ENCODE assay signal across 19 cellular contexts in genomic region chrX:49060914-49061313, GRCh38. TPM values are rescaled to one million over a fixed set of nuclear protein-coding genes. Genes with fewer than 3 reads are reported as not detected.
DNase-seq lines count a peak whose midpoint lies in the region; ATAC-seq and TF ChIP-seq lines count a peak whose summit lies in the region.
"Had no signal": no experiment of that assay in that cellular context is flagged by ENCODE, and none has a peak within 500 bp of the region (broad histone marks: within the 10 kb centered on the region; RNA-seq: fewer than 3 reads in every experiment).

No MANE protein-coding gene starts in this region.

- H3K36me3 Mint-ChIP-seq in activated naive CD4-positive, alpha-beta T cell treated with anti-CD3 and anti-CD28 coated beads for 36 hours (ENCODE audit: low read depth) = no peaks in the 10 kb centered on the region
- H3K36me3 Mint-ChIP-seq in activated naive CD4-positive, alpha-beta T cell treated with anti-CD3 and anti-CD28 coated beads, Interleukin-2, amount 50 U/mL, for 72 hours = no peaks in the 10 kb centered on the region
- H3K36me3 Mint-ChIP-seq in stimulated activated effector memory CD8-positive, alpha-beta T cell treated with anti-CD3 and anti-CD28 coated beads, Interleukin-12 subunit alpha, Interleukin-12 subunit beta, amount 100 ng/mL, for 72 hours = peaks cover 6% of the 10 kb centered on the region

- peak overlapping the region; percentile 66 for H3K4me2 ChIP-seq in hepatocyte
- H3K4me2 ChIP-seq: A549 had no signal

- TF ChIP-seq CTCF in hepatocyte (IDR thresholded peaks at IDR 0.05; ENCODE audit: poor library complexity) = no peak

- H4K20me1 ChIP-seq in hepatocyte (ENCODE audit: insufficient read depth, poor library complexity, severe bottlenecking) = no peaks in the 10 kb centered on the region

- H3K36me3 ChIP-seq in hepatocyte (replicated peaks; ENCODE audit: insufficient read depth, low read depth) = no peaks in the 10 kb centered on the region

- no peak overlapping the region for H3K4me3 ChIP-seq in hepatocyte
- H3K4me3 ChIP-seq: A549, SK-N-MC had no signal

- H3K9me3 Mint-ChIP-seq in activated naive CD4-positive, alpha-beta T cell treated with anti-CD3 and anti-CD28 coated beads for 36 hours = no peaks in the 10 kb centered on the region
- no peaks in the 10 kb centered on the region for H3K9me3 Mint-ChIP-seq in activated naive CD4-positive, alpha-beta T cell treated with anti-CD3 and anti-CD28 coated beads, Interleukin-2, amount 50 U/mL, for 72 hours
- no peaks in the 10 kb centered on the region for H3K9me3 Mint-ChIP-seq in stimulated activated effector memory CD8-positive, alpha-beta T cell treated with anti-CD3 and anti-CD28 coated beads, Interleukin-12 subunit alpha, Interleukin-12 subunit beta, amount 100 ng/mL, for 72 hours

- H3K4me1 Mint-ChIP-seq in activated naive CD4-positive, alpha-beta T cell treated with anti-CD3 and anti-CD28 coated beads for 36 hours (ENCODE audit: low read depth) = peaks cover 4% of the 10 kb centered on the region
- H3K4me1 Mint-ChIP-seq in stimulated activated effector memory CD8-positive, alpha-beta T cell treated with anti-CD3 and anti-CD28 coated beads, Interleukin-12 subunit alpha, Interleukin-12 subunit beta, amount 100 ng/mL, for 72 hours = no peaks in the 10 kb centered on the region

- WGBS in hepatocyte (ENCODE audit: low lambda C conversion rate, missing lambda C conversion rate) = 67% methylated on average over 3 of the region's 3 CpGs

- H3K27ac ChIP-seq in hepatocyte = peak overlapping the region; percentile 93
- H3K27ac ChIP-seq: A549, SK-N-MC had no signal

- no peaks in the 10 kb centered on the region for H3K27me3 Mint-ChIP-seq in activated naive CD4-positive, alpha-beta T cell treated with anti-CD3 and anti-CD28 coated beads for 36 hours (ENCODE audit: low read depth)

- H2AFZ ChIP-seq in hepatocyte = no peak overlapping the region

- peak overlapping the region; percentile 59 for H3K27ac Mint-ChIP-seq in activated naive CD4-positive, alpha-beta T cell treated with anti-CD3 and anti-CD28 coated beads for 36 hours
- H3K27ac Mint-ChIP-seq in activated naive CD4-positive, alpha-beta T cell treated with anti-CD3 and anti-CD28 coated beads, Interleukin-2, amount 50 U/mL, for 72 hours = peak overlapping the region in 1 of 2 donors; percentile 61
- peak overlapping the region; percentile 65 for H3K27ac Mint-ChIP-seq in stimulated activated effector memory CD8-positive, alpha-beta T cell treated with anti-CD3 and anti-CD28 coated beads, Interleukin-12 subunit alpha, Interleukin-12 subunit beta, amount 100 ng/mL, for 72 hours

- peaks cover 4% of the 10 kb centered on the region for H3K79me2 ChIP-seq in hepatocyte

- ATAC-seq in activated naive CD4-positive, alpha-beta T cell treated with anti-CD3 and anti-CD28 coated beads, Interleukin-2, amount 50 U/mL, for 72 hours = no peak
- ATAC-seq in stimulated activated effector memory CD8-positive, alpha-beta T cell treated with anti-CD3 and anti-CD28 coated beads, Interleukin-12 subunit alpha, Interleukin-12 subunit beta, amount 100 ng/mL, for 72 hours = no peak
- no peak for ATAC-seq in HG02610 (IDR thresholded peaks at IDR 0.05; ENCODE audit: unreplicated experiment)
- ATAC-seq: A549, Right ventricle myocardium inferior had no signal

- H3K9me2 ChIP-seq in hepatocyte (replicated peaks; ENCODE audit: insufficient read depth) = no peaks in the 10 kb centered on the region

- CTCF ChIA-PET in activated naive CD4-positive, alpha-beta T cell treated with anti-CD3 and anti-CD28 coated beads for 36 hours (lab: Charles Lee) = no interaction called here

- DNase-seq in activated naive CD4-positive, alpha-beta T cell treated with anti-CD3 and anti-CD28 coated beads for 36 hours = no peak
- DNase-seq in activated naive CD4-positive, alpha-beta T cell treated with anti-CD3 and anti-CD28 coated beads, Interleukin-2, amount 50 U/mL, for 72 hours (ENCODE audit: low spot score in 2 of 2) = no peak
- DNase-seq in NCI-H146 treated with DMSO at 0.1 percent for 48 hours (lab: John Stamatoyannopoulos, UW; ENCODE audit: unreplicated experiment) (peak; percentile 25), hepatocyte (ENCODE audit: low spot score) (peak; percentile 56), dedifferentiated amniotic fluid mesenchymal stem cell (ENCODE audit: extremely low spot score) (no peak), 8988T (no peak)
- DNase-seq in stimulated activated effector memory CD8-positive, alpha-beta T cell treated with anti-CD3 and anti-CD28 coated beads, Interleukin-12 subunit alpha, Interleukin-12 subunit beta, amount 100 ng/mL, for 72 hours (ENCODE audit: low spot score in 2 of 2) = no peak
- DNase-seq: C1 segment of cervical spinal cord, DMS 273 treated with DMSO at 0.1 percent for 48 hours, Karpas-422, MM.1S, NCI-H1092 treated with DMSO at 0.1 percent for 48 hours, NCI-H1694 treated with DMSO at 0.1 percent for 48 hours, NCI-H446, NCI-H69 had no signal

- H3K4me3 Mint-ChIP-seq in activated naive CD4-positive, alpha-beta T cell treated with anti-CD3 and anti-CD28 coated beads for 36 hours = no peak overlapping the region
- H3K4me3 Mint-ChIP-seq in stimulated activated effector memory CD8-positive, alpha-beta T cell treated with anti-CD3 and anti-CD28 coated beads, Interleukin-12 subunit alpha, Interleukin-12 subunit beta, amount 100 ng/mL, for 72 hours = no peak overlapping the region

- H3K4me1 ChIP-seq in hepatocyte (ENCODE audit: insufficient read depth) = no peaks in the 10 kb centered on the region
- H3K4me1 ChIP-seq: A549 had no signal

- no peaks in the 10 kb centered on the region for H3K27me3 ChIP-seq in hepatocyte

- H3K9me3 ChIP-seq in hepatocyte (ENCODE audit: low read depth) = no peaks in the 10 kb centered on the region
- H3K9me3 ChIP-seq: A549 had no signal

- intact Hi-C loops in activated naive CD4-positive, alpha-beta T cell treated with anti-CD3 and anti-CD28 coated beads for 36 hours (cut with micrococcal nuclease) = no loop called here

RNA-seq across cellular contexts. Expression of gene CCDC120, which starts 2.1 kb away (rescaled TPM):
- total RNA-seq in activated naive CD4-positive, alpha-beta T cell treated with anti-CD3 and anti-CD28 coated beads for 36 hours = 1 to 10 TPM; 2.1 to 2.2 TPM
- 1 to 10 TPM; 4.5 to 5.7 TPM for total RNA-seq in activated naive CD4-positive, alpha-beta T cell treated with anti-CD3 and anti-CD28 coated beads, Interleukin-2, amount 50 U/mL, for 72 hours
- 5.1 and 7.0 TPM in 2 replicates for total RNA-seq in hepatocyte
- 19.1 and 19.3 TPM in 2 replicates for polyA plus RNA-seq in hepatocyte

RNA-seq across cellular contexts. Expression of gene PRAF2, which starts 12.9 kb away (rescaled TPM):
- total RNA-seq in activated naive CD4-positive, alpha-beta T cell treated with anti-CD3 and anti-CD28 coated beads for 36 hours = 10 to 100 TPM; 14.5 to 14.8 TPM
- 10 to 100 TPM; 10.9 to 40.9 TPM for total RNA-seq in activated naive CD4-positive, alpha-beta T cell treated with anti-CD3 and anti-CD28 coated beads, Interleukin-2, amount 50 U/mL, for 72 hours
- total RNA-seq in hepatocyte = 4.1 and 6.7 TPM in 2 replicates
- polyA plus RNA-seq in hepatocyte = 59.7 and 76.9 TPM in 2 replicates

RNA-seq across cellular contexts. Expression of gene TFE3, which starts 17.8 kb away (rescaled TPM):
- 10 to 100 TPM; 34.7 to 35.5 TPM for total RNA-seq in activated naive CD4-positive, alpha-beta T cell treated with anti-CD3 and anti-CD28 coated beads for 36 hours
- total RNA-seq in activated naive CD4-positive, alpha-beta T cell treated with anti-CD3 and anti-CD28 coated beads, Interleukin-2, amount 50 U/mL, for 72 hours = 10 to 100 TPM; 34.8 to 41.8 TPM
- total RNA-seq in hepatocyte = 37.0 and 38.3 TPM in 2 replicates
- polyA plus RNA-seq in hepatocyte = 59.8 and 80.0 TPM in 2 replicates

RNA-seq across cellular contexts. Expression of gene WDR45, which starts 18.8 kb away (rescaled TPM):
- 10 to 100 TPM; 17.9 to 22.5 TPM for total RNA-seq in activated naive CD4-positive, alpha-beta T cell treated with anti-CD3 and anti-CD28 coated beads for 36 hours
- total RNA-seq in activated naive CD4-positive, alpha-beta T cell treated with anti-CD3 and anti-CD28 coated beads, Interleukin-2, amount 50 U/mL, for 72 hours = 10 to 100 TPM; 24.6 to 57.5 TPM
- total RNA-seq in hepatocyte = 59.6 and 69.5 TPM in 2 replicates
- 67.7 and 74.7 TPM in 2 replicates for polyA plus RNA-seq in hepatocyte

RNA-seq across cellular contexts. Expression of gene GRIPAP1, which starts 58.9 kb away (rescaled TPM):
- 10 to 100 TPM; 64.8 to 73.1 TPM for total RNA-seq in activated naive CD4-positive, alpha-beta T cell treated with anti-CD3 and anti-CD28 coated beads for 36 hours
- total RNA-seq in activated naive CD4-positive, alpha-beta T cell treated with anti-CD3 and anti-CD28 coated beads, Interleukin-2, amount 50 U/mL, for 72 hours = 100 to 1,000 TPM in 1 of 2 donors, 10 to 100 TPM in 1; 92.3 to 140 TPM
- total RNA-seq in hepatocyte = 17.8 and 20.2 TPM in 2 replicates
- 30.6 and 31.4 TPM in 2 replicates for polyA plus RNA-seq in hepatocyte

Comparison
In these comparisons a context has a peak if more than half of its experiments do, and no peak if none do; other contexts are left out.
1. DNase-seq: peak in NCI-H146 treated with DMSO at 0.1 percent for 48 hours (single experiment) and hepatocyte (single experiment); none in activated naive CD4-positive, alpha-beta T cell treated with anti-CD3 and anti-CD28 coated beads for 36 hours (single experiment), activated naive CD4-positive, alpha-beta T cell treated with anti-CD3 and anti-CD28 coated beads, Interleukin-2, amount 50 U/mL, for 72 hours (0 of 2), stimulated activated effector memory CD8-positive, alpha-beta T cell treated with anti-CD3 and anti-CD28 coated beads, Interleukin-12 subunit alpha, Interleukin-12 subunit beta, amount 100 ng/mL, for 72 hours (0 of 2), dedifferentiated amniotic fluid mesenchymal stem cell (single experiment) and 8988T (single experiment).